ENCODE assay signal across 1 cellular context in genomic region chr2:231780909-231781797, GRCh38.
A peak's percentile ranks its signal among the peaks of the same experiment; 100 is the strongest.
TF ChIP-seq lines count a peak whose summit lies in the region.

PDE6D (minus strand) TSS chr2:231781282; CDS start chr2:231781114, 168 bp downstream.

TF ChIP-seq in K562, 482 proteins besides CTCF, POLR2A, EP300 and RAD21 (continued from another document and continues in another):
- no peak for TF ChIP-seq CBX8 (IDR thresholded peaks at IDR 0.05; ENCODE audit: borderline replicate concordance, extremely low read depth, low read depth, low read length, poor library complexity, severe bottlenecking)
- TF ChIP-seq MLX (CRISPR knock-in tag; conservative IDR thresholded peaks at IDR 0.05), result no peak
- TF ChIP-seq PPARD (CRISPR knock-in tag; IDR thresholded peaks at IDR 0.05), result no peak
- TF ChIP-seq PKNOX1 (IDR thresholded peaks at IDR 0.05), result peak; percentile 99
- no peak for TF ChIP-seq MCM3 (IDR thresholded peaks at IDR 0.05)
- no peak for TF ChIP-seq KDM1A (IDR thresholded peaks at IDR 0.05)
- TF ChIP-seq XRCC3 (IDR thresholded peaks at IDR 0.05), result no peak
- no peak; the same call in 1 of the 2 replicates for TF ChIP-seq ESRRA (IDR thresholded peaks at IDR 0.05; ENCODE audit: borderline replicate concordance, low read depth)
- no peak for TF ChIP-seq RBM34 (IDR thresholded peaks at IDR 0.05; ENCODE audit: borderline replicate concordance, insufficient read depth, low read length)
- TF ChIP-seq FOXK2 (conservative IDR thresholded peaks at IDR 0.05 in 1 of 2, IDR thresholded peaks at IDR 0.05 in 1 of 2; ENCODE audit: low read depth in 2 of 2), result no peak
- TF ChIP-seq SNRNP70 (optimal IDR thresholded peaks at IDR 0.05; ENCODE audit: low read depth, low read length), result no peak
- no peak for TF ChIP-seq HNRNPL (IDR thresholded peaks at IDR 0.05; ENCODE audit: low read depth, low read length)
- no peak for TF ChIP-seq GTF2F1 (IDR thresholded peaks at IDR 0.05; ENCODE audit: low read depth, low read length)
- TF ChIP-seq CREBBP (IDR thresholded peaks at IDR 0.05; ENCODE audit: low read depth, low read length), result no peak
- TF ChIP-seq BRD9 (IDR thresholded peaks at IDR 0.05; ENCODE audit: low read depth, partially characterized antibody), result no peak
- no peak for TF ChIP-seq XRCC5 (IDR thresholded peaks at IDR 0.05; ENCODE audit: low read depth, low read length)
- TF ChIP-seq CBFB (CRISPR knock-in tag; IDR thresholded peaks at IDR 0.05), result no peak
- no peak for TF ChIP-seq MEIS2 (IDR thresholded peaks at IDR 0.05; ENCODE audit: partially characterized antibody)
- TF ChIP-seq BCL6 (CRISPR knock-in tag; IDR thresholded peaks at IDR 0.05), result peak; percentile 57; the same call in 1 of the 2 replicates
- TF ChIP-seq ZNF551 (CRISPR knock-in tag; IDR thresholded peaks at IDR 0.05), result no peak
- peak; percentile 80 for TF ChIP-seq POLR2G (IDR thresholded peaks at IDR 0.05; ENCODE audit: low read depth, low read length)
- no peak for TF ChIP-seq ZNF696 (CRISPR knock-in tag; conservative IDR thresholded peaks at IDR 0.05)
- TF ChIP-seq ZNF197 (CRISPR knock-in tag; IDR thresholded peaks at IDR 0.05; ENCODE audit: low read depth), result no peak
- TF ChIP-seq MEF2D (tag; conservative IDR thresholded peaks at IDR 0.05; ENCODE audit: low read depth), result no peak
- TF ChIP-seq POLR2AphosphoS5 (IDR thresholded peaks at IDR 0.05; ENCODE audit: control insufficient read depth, insufficient read depth, low read depth, low read length), result no peak
- TF ChIP-seq RFX5 (IDR thresholded peaks at IDR 0.05; ENCODE audit: low read depth, low read length), result no peak
- TF ChIP-seq FOS (IDR thresholded peaks at IDR 0.05; ENCODE audit: extremely low read depth, insufficient read length), result peak; percentile 97
- no peak for TF ChIP-seq NFRKB (IDR thresholded peaks at IDR 0.05; ENCODE audit: low read depth)
- TF ChIP-seq HDAC8 (tag; IDR thresholded peaks at IDR 0.05), result no peak
- no peak for TF ChIP-seq GABPB2 (CRISPR knock-in tag; conservative IDR thresholded peaks at IDR 0.05)
- TF ChIP-seq PURB (CRISPR knock-in tag; IDR thresholded peaks at IDR 0.05; ENCODE audit: low read depth), result no peak
- peak; percentile 86 for TF ChIP-seq CREB1 (IDR thresholded peaks at IDR 0.05)
- TF ChIP-seq CREB1 (CRISPR knock-in tag; IDR thresholded peaks at IDR 0.05), result peak; percentile 80; the same call in 1 of the 2 replicates
- TF ChIP-seq ZNF589 (CRISPR knock-in tag; IDR thresholded peaks at IDR 0.05; ENCODE audit: low read depth), result no peak
- no peak for TF ChIP-seq ETV6 (IDR thresholded peaks at IDR 0.05; ENCODE audit: borderline replicate concordance in 1 of 2, low read depth in 2 of 2, low read length in 1 of 2)
- TF ChIP-seq ETV6 (CRISPR knock-in tag; IDR thresholded peaks at IDR 0.05; ENCODE audit: borderline replicate concordance), result no peak
- TF ChIP-seq ZNF445 (CRISPR knock-in tag; IDR thresholded peaks at IDR 0.05; ENCODE audit: low read depth), result no peak
- no peak for TF ChIP-seq ARID2 (IDR thresholded peaks at IDR 0.05)
- no peak for TF ChIP-seq SAFB (IDR thresholded peaks at IDR 0.05; ENCODE audit: borderline replicate concordance, low read depth, low read length)
- no peak for TF ChIP-seq KDM4B (IDR thresholded peaks at IDR 0.05; ENCODE audit: borderline replicate concordance in 2 of 2, low read depth in 1 of 2)
- TF ChIP-seq MTA1 (IDR thresholded peaks at IDR 0.05; ENCODE audit: borderline replicate concordance), result peak; percentile 94
- peak; percentile 48; the same call in 1 of the 2 replicates for TF ChIP-seq ZNF263 (CRISPR knock-in tag; IDR thresholded peaks at IDR 0.05; ENCODE audit: borderline replicate concordance)
- no peak for TF ChIP-seq MXI1 (IDR thresholded peaks at IDR 0.05; ENCODE audit: low read depth, low read length)
- TF ChIP-seq NR4A1 (CRISPR knock-in tag; IDR thresholded peaks at IDR 0.05), result no peak
- TF ChIP-seq NR4A1 (tag; IDR thresholded peaks at IDR 0.05), result peak; percentile 72
- no peak for TF ChIP-seq POLR2AphosphoS2 (IDR thresholded peaks at IDR 0.05; ENCODE audit: low read length)
- no peak for TF ChIP-seq ZNF133 (CRISPR knock-in tag; IDR thresholded peaks at IDR 0.05)
- TF ChIP-seq TFAM (CRISPR knock-in tag; conservative IDR thresholded peaks at IDR 0.05), result no peak
- TF ChIP-seq CBX5 (IDR thresholded peaks at IDR 0.05; ENCODE audit: borderline replicate concordance, low read depth), result no peak
- no peak for TF ChIP-seq DEAF1 (CRISPR knock-in tag; IDR thresholded peaks at IDR 0.05)
- TF ChIP-seq CCAR2 (IDR thresholded peaks at IDR 0.05; ENCODE audit: low read depth, low read length), result no peak
- TF ChIP-seq ZKSCAN1 (IDR thresholded peaks at IDR 0.05; ENCODE audit: low read depth, low read length), result no peak
- no peak for TF ChIP-seq CBX2 (IDR thresholded peaks at IDR 0.05; ENCODE audit: insufficient read depth, low read length, poor library complexity, severe bottlenecking)
- TF ChIP-seq TEAD2 (tag; IDR thresholded peaks at IDR 0.05), result no peak
- peak; percentile 85 for TF ChIP-seq ZNF766 (CRISPR knock-in tag; conservative IDR thresholded peaks at IDR 0.05)
- 0 out of 4 replicates have a peak, but pooled peaks of 1 of the 2 experiments have one; percentile 2 for TF ChIP-seq MAZ (CRISPR knock-in tag; conservative IDR thresholded peaks at IDR 0.05 in 1 of 2, IDR thresholded peaks at IDR 0.05 in 1 of 2)
- TF ChIP-seq NR2F6 (CRISPR knock-in tag; IDR thresholded peaks at IDR 0.05), result no peak
- no peak for TF ChIP-seq POLR3G (IDR thresholded peaks at IDR 0.05; ENCODE audit: extremely low read depth, insufficient read length, insufficient replicate concordance)
- TF ChIP-seq PML (IDR thresholded peaks at IDR 0.05; ENCODE audit: low read length), result no peak; the same call in 1 of the 2 replicates
- no peak; a peak in 1 of 4 replicates for TF ChIP-seq TRIM24 (IDR thresholded peaks at IDR 0.05)
- TF ChIP-seq ZNF76 (CRISPR knock-in tag; IDR thresholded peaks at IDR 0.05; ENCODE audit: borderline replicate concordance), result no peak
- no peak for TF ChIP-seq ZNF121 (CRISPR knock-in tag; conservative IDR thresholded peaks at IDR 0.05)
- TF ChIP-seq ZFP36 (IDR thresholded peaks at IDR 0.05; ENCODE audit: low read depth, low read length, partially characterized antibody), result no peak
- TF ChIP-seq SP2 (IDR thresholded peaks at IDR 0.05; ENCODE audit: extremely low read depth, low read depth, low read length, poor library complexity, severe bottlenecking), result peak; percentile 84
- no peak for TF ChIP-seq MCM7 (IDR thresholded peaks at IDR 0.05)
- TF ChIP-seq GTF3C2 (IDR thresholded peaks at IDR 0.05; ENCODE audit: borderline replicate concordance, extremely low read depth, insufficient read length), result no peak
- no peak for TF ChIP-seq SAFB2 (IDR thresholded peaks at IDR 0.05; ENCODE audit: borderline replicate concordance, low read depth, low read length, severe bottlenecking)
- TF ChIP-seq THAP12 (CRISPR knock-in tag; IDR thresholded peaks at IDR 0.05), result no peak
- no peak for TF ChIP-seq SMARCA4 (IDR thresholded peaks at IDR 0.05)
- peak; percentile 63 to 77; a peak in 1 of 4 replicates for TF ChIP-seq TEAD1 (CRISPR knock-in tag; IDR thresholded peaks at IDR 0.05)
- TF ChIP-seq PYGO2 (tag; IDR thresholded peaks at IDR 0.05), result no peak
- no peak for TF ChIP-seq SRF (CRISPR knock-in tag; IDR thresholded peaks at IDR 0.05)
- TF ChIP-seq SNAPC5 (CRISPR knock-in tag; IDR thresholded peaks at IDR 0.05), result no peak
- peak; percentile 96 to 99 for TF ChIP-seq SIX5 (IDR thresholded peaks at IDR 0.05; ENCODE audit: borderline replicate concordance in 1 of 2, insufficient read depth in 1 of 2, low read depth in 1 of 2, low read length in 2 of 2)
- TF ChIP-seq JUN (IDR thresholded peaks at IDR 0.05; ENCODE audit: borderline replicate concordance, low read depth, low read length), result no peak
- TF ChIP-seq JUN (CRISPR knock-in tag; IDR thresholded peaks at IDR 0.05; ENCODE audit: borderline replicate concordance), result no peak
- TF ChIP-seq ZNF224 (CRISPR knock-in tag; IDR thresholded peaks at IDR 0.05), result no peak
- peak; percentile 99 for TF ChIP-seq NFYB (IDR thresholded peaks at IDR 0.05; ENCODE audit: extremely low read depth, insufficient read length)
- no peak for TF ChIP-seq CEBPG (CRISPR knock-in tag; IDR thresholded peaks at IDR 0.05)
- TF ChIP-seq CEBPG (tag; conservative IDR thresholded peaks at IDR 0.05 in 1 of 2, IDR thresholded peaks at IDR 0.05 in 1 of 2), result no peak
- no peak for TF ChIP-seq NKRF (IDR thresholded peaks at IDR 0.05; ENCODE audit: borderline replicate concordance)
- TF ChIP-seq EZH2 (IDR thresholded peaks at IDR 0.05; ENCODE audit: borderline replicate concordance, low read depth, low read length), result no peak
